ENCODE assay signal across 1 cellular context in genomic region chr3:12999147-13000140, GRCh38.
TF ChIP-seq lines count a peak whose summit lies in the region.

No MANE protein-coding gene starts in this region.

TF ChIP-seq in HepG2, 621 proteins besides CTCF, POLR2A, EP300 and RAD21 (continued from another document and continues in another):
- TF ChIP-seq MEIS1 (CRISPR knock-in tag; IDR thresholded peaks at IDR 0.05; ENCODE audit: borderline replicate concordance) (no peak), GABPA (IDR thresholded peaks at IDR 0.05; ENCODE audit: low read depth, low read length) (no peak), GABPA (CRISPR knock-in tag; IDR thresholded peaks at IDR 0.05; ENCODE audit: low read depth) (peak; percentile 49; the same call in 1 of the 2 replicates), GATAD2A (CRISPR knock-in tag; IDR thresholded peaks at IDR 0.05) (peak; percentile 64), ZEB1 (IDR thresholded peaks at IDR 0.05; ENCODE audit: insufficient replicate concordance, low read depth) (no peak), SMC3 (IDR thresholded peaks at IDR 0.05; ENCODE audit: low read length) (no peak), HDAC1 (CRISPR knock-in tag; IDR thresholded peaks at IDR 0.05) (no peak), TBL1XR1 (IDR thresholded peaks at IDR 0.05; ENCODE audit: borderline replicate concordance, low read length, partially characterized antibody) (peak; percentile 74), FOSL2 (CRISPR knock-in tag; IDR thresholded peaks at IDR 0.05) (peak; percentile 72), SIX1 (CRISPR knock-in tag; IDR thresholded peaks at IDR 0.05; ENCODE audit: borderline replicate concordance) (no peak), ZNF276 (CRISPR knock-in tag; IDR thresholded peaks at IDR 0.05; ENCODE audit: low read depth) (no peak), ERF (CRISPR knock-in tag; IDR thresholded peaks at IDR 0.05) (0 out of 2 replicates have a peak, but pooled peaks have one; percentile 37), WIZ (CRISPR knock-in tag; IDR thresholded peaks at IDR 0.05) (no peak), MAFK (conservative IDR thresholded peaks at IDR 0.05 in 1 of 2, IDR thresholded peaks at IDR 0.05 in 1 of 2; ENCODE audit: low read length in 2 of 2) (0 out of 4 replicates have a peak, but pooled peaks of 1 of the 2 experiments have one; percentile 31), YEATS2 (CRISPR knock-in tag; IDR thresholded peaks at IDR 0.05; ENCODE audit: borderline replicate concordance) (no peak; the same call in 1 of the 2 replicates), HMGXB3 (CRISPR knock-in tag; IDR thresholded peaks at IDR 0.05; ENCODE audit: borderline replicate concordance) (no peak), FOXC1 (CRISPR knock-in tag; IDR thresholded peaks at IDR 0.05; ENCODE audit: borderline replicate concordance) (no peak), TAF1 (CRISPR knock-in tag; IDR thresholded peaks at IDR 0.05) (peak; percentile 13; the same call in 1 of the 2 replicates), ZNF451 (CRISPR knock-in tag; IDR thresholded peaks at IDR 0.05) (no peak), ZNF772 (CRISPR knock-in tag; IDR thresholded peaks at IDR 0.05) (no peak), TBX3 (IDR thresholded peaks at IDR 0.05; ENCODE audit: borderline replicate concordance) (peak; percentile 9; the same call in 1 of the 2 replicates), AHR (CRISPR knock-in tag; IDR thresholded peaks at IDR 0.05) (no peak), NR2F2 (IDR thresholded peaks at IDR 0.05; ENCODE audit: borderline replicate concordance, low read depth) (no peak), ZZZ3 (CRISPR knock-in tag; IDR thresholded peaks at IDR 0.05; ENCODE audit: borderline replicate concordance) (no peak), SPEN (CRISPR knock-in tag; IDR thresholded peaks at IDR 0.05; ENCODE audit: low read depth) (no peak), ZNF557 (CRISPR knock-in tag; IDR thresholded peaks at IDR 0.05) (no peak), GABPB1 (CRISPR knock-in tag; IDR thresholded peaks at IDR 0.05) (peak; percentile 40; the same call in 1 of the 2 replicates)
- TF ChIP-seq, protein P1, sequence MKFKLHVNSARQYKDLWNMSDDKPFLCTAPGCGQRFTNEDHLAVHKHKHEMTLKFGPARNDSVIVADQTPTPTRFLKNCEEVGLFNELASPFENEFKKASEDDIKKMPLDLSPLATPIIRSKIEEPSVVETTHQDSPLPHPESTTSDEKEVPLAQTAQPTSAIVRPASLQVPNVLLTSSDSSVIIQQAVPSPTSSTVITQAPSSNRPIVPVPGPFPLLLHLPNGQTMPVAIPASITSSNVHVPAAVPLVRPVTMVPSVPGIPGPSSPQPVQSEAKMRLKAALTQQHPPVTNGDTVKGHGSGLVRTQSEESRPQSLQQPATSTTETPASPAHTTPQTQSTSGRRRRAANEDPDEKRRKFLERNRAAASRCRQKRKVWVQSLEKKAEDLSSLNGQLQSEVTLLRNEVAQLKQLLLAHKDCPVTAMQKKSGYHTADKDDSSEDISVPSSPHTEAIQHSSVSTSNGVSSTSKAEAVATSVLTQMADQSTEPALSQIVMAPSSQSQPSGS (CRISPR knock-in tag; IDR thresholded peaks at IDR 0.05): no peak
- TF ChIP-seq, protein P2, sequence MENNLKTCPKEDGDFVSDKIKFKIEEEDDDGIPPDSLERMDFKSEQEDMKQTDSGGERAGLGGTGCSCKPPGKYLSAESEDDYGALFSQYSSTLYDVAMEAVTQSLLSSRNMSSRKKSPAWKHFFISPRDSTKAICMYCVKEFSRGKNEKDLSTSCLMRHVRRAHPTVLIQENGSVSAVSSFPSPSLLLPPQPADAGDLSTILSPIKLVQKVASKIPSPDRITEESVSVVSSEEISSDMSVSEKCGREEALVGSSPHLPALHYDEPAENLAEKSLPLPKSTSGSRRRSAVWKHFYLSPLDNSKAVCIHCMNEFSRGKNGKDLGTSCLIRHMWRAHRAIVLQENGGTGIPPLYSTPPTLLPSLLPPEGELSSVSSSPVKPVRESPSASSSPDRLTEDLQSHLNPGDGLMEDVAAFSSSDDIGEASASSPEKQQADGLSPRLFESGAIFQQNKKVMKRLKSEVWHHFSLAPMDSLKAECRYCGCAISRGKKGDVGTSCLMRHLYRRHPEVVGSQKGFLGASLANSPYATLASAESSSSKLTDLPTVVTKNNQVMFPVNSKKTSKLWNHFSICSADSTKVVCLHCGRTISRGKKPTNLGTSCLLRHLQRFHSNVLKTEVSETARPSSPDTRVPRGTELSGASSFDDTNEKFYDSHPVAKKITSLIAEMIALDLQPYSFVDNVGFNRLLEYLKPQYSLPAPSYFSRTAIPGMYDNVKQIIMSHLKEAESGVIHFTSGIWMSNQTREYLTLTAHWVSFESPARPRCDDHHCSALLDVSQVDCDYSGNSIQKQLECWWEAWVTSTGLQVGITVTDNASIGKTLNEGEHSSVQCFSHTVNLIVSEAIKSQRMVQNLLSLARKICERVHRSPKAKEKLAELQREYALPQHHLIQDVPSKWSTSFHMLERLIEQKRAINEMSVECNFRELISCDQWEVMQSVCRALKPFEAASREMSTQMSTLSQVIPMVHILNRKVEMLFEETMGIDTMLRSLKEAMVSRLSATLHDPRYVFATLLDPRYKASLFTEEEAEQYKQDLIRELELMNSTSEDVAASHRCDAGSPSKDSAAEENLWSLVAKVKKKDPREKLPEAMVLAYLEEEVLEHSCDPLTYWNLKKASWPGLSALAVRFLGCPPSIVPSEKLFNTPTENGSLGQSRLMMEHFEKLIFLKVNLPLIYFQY (CRISPR knock-in tag; IDR thresholded peaks at IDR 0.05; ENCODE audit: borderline replicate concordance): no peak
- TF ChIP-seq, protein P3, sequence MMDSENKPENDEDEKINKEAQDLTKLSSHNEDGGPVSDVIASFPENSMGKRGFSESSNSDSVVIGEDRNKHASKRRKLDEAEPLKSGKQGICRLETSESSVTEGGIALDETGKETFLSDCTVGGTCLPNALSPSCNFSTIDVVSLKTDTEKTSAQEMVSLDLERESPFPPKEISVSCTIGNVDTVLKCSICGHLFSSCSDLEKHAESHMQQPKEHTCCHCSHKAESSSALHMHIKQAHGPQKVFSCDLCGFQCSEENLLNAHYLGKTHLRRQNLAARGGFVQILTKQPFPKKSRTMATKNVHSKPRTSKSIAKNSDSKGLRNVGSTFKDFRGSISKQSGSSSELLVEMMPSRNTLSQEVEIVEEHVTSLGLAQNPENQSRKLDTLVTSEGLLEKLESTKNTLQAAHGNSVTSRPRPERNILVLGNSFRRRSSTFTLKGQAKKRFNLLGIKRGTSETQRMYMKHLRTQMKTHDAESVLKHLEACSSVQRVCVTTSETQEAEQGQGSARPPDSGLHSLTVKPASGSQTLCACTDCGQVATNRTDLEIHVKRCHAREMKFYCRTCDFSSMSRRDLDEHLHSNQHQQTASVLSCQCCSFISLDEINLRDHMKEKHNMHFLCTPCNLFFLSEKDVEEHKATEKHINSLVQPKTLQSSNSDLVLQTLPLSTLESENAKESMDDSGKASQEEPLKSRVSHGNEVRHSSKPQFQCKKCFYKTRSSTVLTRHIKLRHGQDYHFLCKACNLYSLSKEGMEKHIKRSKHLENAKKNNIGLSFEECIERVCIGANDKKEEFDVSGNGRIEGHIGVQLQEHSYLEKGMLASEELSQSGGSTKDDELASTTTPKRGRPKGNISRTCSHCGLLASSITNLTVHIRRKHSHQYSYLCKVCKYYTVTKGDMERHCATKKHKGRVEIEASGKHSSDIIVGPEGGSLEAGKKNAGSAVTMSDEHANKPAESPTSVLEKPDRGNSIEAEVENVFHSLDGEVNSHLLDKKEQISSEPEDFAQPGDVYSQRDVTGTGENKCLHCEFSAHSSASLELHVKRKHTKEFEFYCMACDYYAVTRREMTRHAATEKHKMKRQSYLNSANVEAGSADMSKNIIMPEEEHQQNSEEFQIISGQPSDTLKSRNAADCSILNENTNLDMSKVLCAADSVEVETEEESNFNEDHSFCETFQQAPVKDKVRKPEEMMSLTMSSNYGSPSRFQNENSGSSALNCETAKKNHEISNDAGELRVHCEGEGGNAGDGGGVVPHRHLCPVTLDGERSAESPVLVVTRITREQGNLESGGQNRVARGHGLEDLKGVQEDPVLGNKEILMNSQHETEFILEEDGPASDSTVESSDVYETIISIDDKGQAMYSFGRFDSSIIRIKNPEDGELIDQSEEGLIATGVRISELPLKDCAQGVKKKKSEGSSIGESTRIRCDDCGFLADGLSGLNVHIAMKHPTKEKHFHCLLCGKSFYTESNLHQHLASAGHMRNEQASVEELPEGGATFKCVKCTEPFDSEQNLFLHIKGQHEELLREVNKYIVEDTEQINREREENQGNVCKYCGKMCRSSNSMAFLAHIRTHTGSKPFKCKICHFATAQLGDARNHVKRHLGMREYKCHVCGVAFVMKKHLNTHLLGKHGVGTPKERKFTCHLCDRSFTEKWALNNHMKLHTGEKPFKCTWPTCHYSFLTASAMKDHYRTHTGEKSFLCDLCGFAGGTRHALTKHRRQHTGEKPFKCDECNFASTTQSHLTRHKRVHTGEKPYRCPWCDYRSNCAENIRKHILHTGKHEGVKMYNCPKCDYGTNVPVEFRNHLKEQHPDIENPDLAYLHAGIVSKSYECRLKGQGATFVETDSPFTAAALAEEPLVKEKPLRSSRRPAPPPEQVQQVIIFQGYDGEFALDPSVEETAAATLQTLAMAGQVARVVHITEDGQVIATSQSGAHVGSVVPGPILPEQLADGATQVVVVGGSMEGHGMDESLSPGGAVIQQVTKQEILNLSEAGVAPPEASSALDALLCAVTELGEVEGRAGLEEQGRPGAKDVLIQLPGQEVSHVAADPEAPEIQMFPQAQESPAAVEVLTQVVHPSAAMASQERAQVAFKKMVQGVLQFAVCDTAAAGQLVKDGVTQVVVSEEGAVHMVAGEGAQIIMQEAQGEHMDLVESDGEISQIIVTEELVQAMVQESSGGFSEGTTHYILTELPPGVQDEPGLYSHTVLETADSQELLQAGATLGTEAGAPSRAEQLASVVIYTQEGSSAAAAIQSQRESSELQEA (CRISPR knock-in tag; IDR thresholded peaks at IDR 0.05; ENCODE audit: not compliant biosample characterization): no peak
- TF ChIP-seq, protein P4, sequence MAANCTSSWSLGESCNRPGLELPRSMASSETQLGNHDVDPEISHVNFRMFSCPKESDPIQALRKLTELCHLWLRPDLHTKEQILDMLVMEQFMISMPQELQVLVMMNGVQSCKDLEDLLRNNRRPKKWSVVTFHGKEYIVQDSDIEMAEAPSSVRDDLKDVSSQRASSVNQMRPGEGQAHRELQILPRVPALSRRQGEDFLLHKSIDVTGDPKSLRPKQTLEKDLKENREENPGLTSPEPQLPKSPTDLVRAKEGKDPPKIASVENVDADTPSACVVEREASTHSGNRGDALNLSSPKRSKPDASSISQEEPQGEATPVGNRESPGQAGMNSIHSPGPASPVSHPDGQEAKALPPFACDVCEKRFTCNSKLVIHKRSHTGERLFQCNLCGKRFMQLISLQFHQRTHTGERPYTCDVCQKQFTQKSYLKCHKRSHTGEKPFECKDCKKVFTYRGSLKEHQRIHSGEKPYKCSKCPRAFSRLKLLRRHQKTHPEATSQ (CRISPR knock-in tag; IDR thresholded peaks at IDR 0.05; ENCODE audit: borderline replicate concordance): no peak
